Comparison of ENCODE assay signal across 24 cellular contexts in the genomic region with DNA sequence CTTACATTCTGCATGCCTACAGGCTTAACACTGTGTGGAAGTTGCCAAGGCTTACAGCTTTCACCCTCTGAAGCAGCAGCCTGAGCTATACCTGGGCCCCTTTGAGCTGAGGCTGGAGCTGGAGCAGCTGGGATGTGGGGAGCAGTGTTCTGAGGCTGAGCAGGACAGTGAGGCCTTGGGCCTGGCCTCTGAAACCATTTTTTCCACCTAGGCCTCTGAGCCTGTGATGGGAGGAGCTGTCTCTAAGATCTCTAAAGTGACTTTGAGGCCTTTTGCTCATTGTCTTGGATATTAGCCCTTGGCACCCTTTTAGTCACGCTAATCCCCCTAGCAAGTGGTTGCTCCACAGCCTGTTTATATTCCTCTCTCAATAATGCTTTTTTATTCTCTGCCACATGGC. TPM values are rescaled to one million over a fixed set of nuclear protein-coding genes. Genes with fewer than 3 reads are reported as not detected.
DNase-seq lines count a peak whose midpoint lies in the region; ATAC-seq, FAIRE-seq and TF ChIP-seq lines count a peak whose summit lies in the region.
"Had no signal": no experiment of that assay in that cellular context is flagged by ENCODE, and none has a peak within 500 bp of the region (broad histone marks: within the 10 kb centered on the region; RNA-seq: fewer than 3 reads in every experiment).

No MANE protein-coding gene starts in this region.

- TF ChIP-seq POLR2A in A549 (IDR thresholded peaks at IDR 0.05; ENCODE audit: low read length) = no peak

- no peaks in the 10 kb centered on the region for H3K36me3 Mint-ChIP-seq in dendritic cell treated with granulocyte-macrophage colony-stimulating factor and Interleukin-4, amounts not matched to agents 40 ng/mL and 50 ng/mL, for 4 days (ENCODE audit: low read depth)
- H3K36me3 Mint-ChIP-seq in CD4-positive, alpha-beta memory T cell = no peaks in the 10 kb centered on the region
- peaks cover 4% of the 10 kb centered on the region for H3K36me3 Mint-ChIP-seq in activated naive CD8-positive, alpha-beta T cell treated with anti-CD3 and anti-CD28 coated beads for 36 hours
- H3K36me3 Mint-ChIP-seq: CD8-positive, alpha-beta T cell had no signal

- TF ChIP-seq RAD21 in A549 (conservative IDR thresholded peaks at IDR 0.05 in 1 of 2, IDR thresholded peaks at IDR 0.05 in 1 of 2) = no peak

- H3K4me3 ChIP-seq in A549 = no peak overlapping the region
- H3K4me3 ChIP-seq in HL-60 (replicated peaks; ENCODE audit: insufficient read depth, low read length) = no peak overlapping the region
- H3K4me3 ChIP-seq in CD4-positive, alpha-beta memory T cell (ENCODE audit: low read length in 2 of 2) = no peak overlapping the region
- H3K4me3 ChIP-seq in aorta (ENCODE audit: low read length in 2 of 2) = no peak overlapping the region
- H3K4me3 ChIP-seq: BLaER1 treated with 17β-estradiol and CSF1 and Interleukin-3, amounts not matched to agents 10 nM and 100 nM; GM23248 had no signal

- no peaks in the 10 kb centered on the region for H3K27me3 Mint-ChIP-seq in dendritic cell treated with granulocyte-macrophage colony-stimulating factor and Interleukin-4, amounts not matched to agents 40 ng/mL and 50 ng/mL, for 4 days
- peaks cover 0 to 4% of the 10 kb centered on the region in 2 donors for H3K27me3 Mint-ChIP-seq in CD4-positive, alpha-beta memory T cell
- H3K27me3 Mint-ChIP-seq in activated naive CD8-positive, alpha-beta T cell treated with anti-CD3 and anti-CD28 coated beads for 36 hours = no peaks in the 10 kb centered on the region

- peaks cover 45% of the 10 kb centered on the region for H3K4me1 Mint-ChIP-seq in dendritic cell treated with granulocyte-macrophage colony-stimulating factor and Interleukin-4, amounts not matched to agents 40 ng/mL and 50 ng/mL, for 4 days (ENCODE audit: low read depth)
- H3K4me1 Mint-ChIP-seq in CD4-positive, alpha-beta memory T cell = no peaks in the 10 kb centered on the region
- peaks cover 10% of the 10 kb centered on the region for H3K4me1 Mint-ChIP-seq in activated naive CD8-positive, alpha-beta T cell treated with anti-CD3 and anti-CD28 coated beads for 36 hours

- no peak overlapping the region for H3K4me3 Mint-ChIP-seq in dendritic cell treated with granulocyte-macrophage colony-stimulating factor and Interleukin-4, amounts not matched to agents 40 ng/mL and 50 ng/mL, for 4 days
- no peak overlapping the region for H3K4me3 Mint-ChIP-seq in CD4-positive, alpha-beta memory T cell
- H3K4me3 Mint-ChIP-seq in activated naive CD8-positive, alpha-beta T cell treated with anti-CD3 and anti-CD28 coated beads for 36 hours = no peak overlapping the region
- H3K4me3 Mint-ChIP-seq: CD8-positive, alpha-beta T cell had no signal

- H3K27me3 ChIP-seq in HL-60 (ENCODE audit: insufficient read depth, poor library complexity, severe bottlenecking) = no peaks in the 10 kb centered on the region
- no peaks in the 10 kb centered on the region for H3K27me3 ChIP-seq in CD4-positive, alpha-beta memory T cell (ENCODE audit: insufficient read depth, low read length)
- no peaks in the 10 kb centered on the region for H3K27me3 ChIP-seq in aorta (ENCODE audit: control insufficient read depth in 1 of 2, insufficient read depth in 2 of 2, low read length in 1 of 2)
- H3K27me3 ChIP-seq: BE2C; BLaER1 treated with 17β-estradiol and CSF1 and Interleukin-3, amounts not matched to agents 10 nM and 100 nM had no signal

- intact Hi-C loops in dendritic cell treated with granulocyte-macrophage colony-stimulating factor and Interleukin-4, amounts not matched to agents 40 ng/mL and 50 ng/mL, for 4 days (cut with micrococcal nuclease) = no loop called here
- intact Hi-C loops in CD4-positive, alpha-beta memory T cell (cut with micrococcal nuclease) = no loop called here
- intact Hi-C loops in aorta (cut with DNase I) = no loop called here

- H3K27ac Mint-ChIP-seq in dendritic cell treated with granulocyte-macrophage colony-stimulating factor and Interleukin-4, amounts not matched to agents 40 ng/mL and 50 ng/mL, for 4 days = peak overlapping the region; percentile 47
- H3K27ac Mint-ChIP-seq in CD4-positive, alpha-beta memory T cell = no peak overlapping the region
- no peak overlapping the region for H3K27ac Mint-ChIP-seq in activated naive CD8-positive, alpha-beta T cell treated with anti-CD3 and anti-CD28 coated beads for 36 hours
- H3K27ac Mint-ChIP-seq: CD8-positive, alpha-beta T cell had no signal

- H3K27ac ChIP-seq in A549 (peak overlapping the region in 1 of 2 experiments; percentile 21; a peak in 1 of 6 replicates), HL-60 (replicated peaks) (peak overlapping the region; percentile 51), RWPE1 (peak overlapping the region; percentile 35; the same call in 1 of the 2 replicates), aorta (ENCODE audit: low read depth in 1 of 2, low read length in 2 of 2) (no peak overlapping the region)
- no peak overlapping the region for H3K27ac ChIP-seq in CD4-positive, alpha-beta memory T cell (ENCODE audit: low read depth, low read length)
- H3K27ac ChIP-seq: 22Rv1, GM23248 had no signal

- ATAC-seq in A549 (no peak), aorta (ENCODE audit: low FRiP score) (no peak), GM18519 (IDR thresholded peaks at IDR 0.05; ENCODE audit: low FRiP score, unreplicated experiment) (no peak)
- ATAC-seq: CD8-positive, alpha-beta T cell had no signal

- TF ChIP-seq CTCF in A549 (IDR thresholded peaks at IDR 0.05) (no peak), HL-60 (IDR thresholded peaks at IDR 0.05; ENCODE audit: insufficient read depth, low read length) (no peak), RWPE1 (conservative IDR thresholded peaks at IDR 0.05; ENCODE audit: low read depth) (no peak)

- TF ChIP-seq EP300 in A549 (IDR thresholded peaks at IDR 0.05) = no peak

- CTCF ChIA-PET in A549 (lab: Yijun Ruan, JAX) = interaction anchor here (1.0 to 1.9 kb wide), 5 partner anchors 8 to 125 kb away, joined by 3 to 6 read pairs (median 4); no protein-coding TSS in a partner anchor
- CTCF ChIA-PET in RWPE1 (lab: Yijun Ruan, JAX) = interaction anchor here (0.6 kb wide), 1 partner anchor 39 kb away, joined by 3 read pairs; no protein-coding TSS in a partner anchor
- CTCF ChIA-PET in CD4-positive, alpha-beta memory T cell (lab: Charles Lee; ENCODE audit: partially characterized antibody) = interaction anchor here (1.0 kb wide), 1 partner anchor 11 kb away, joined by 4 read pairs; no protein-coding TSS in a partner anchor

- H3K4me2 ChIP-seq in A549 = no peak overlapping the region

- no peak for FAIRE-seq in A549 (lab: Jason Lieb, UNC)
- FAIRE-seq: A204.1, G401.6, GM12892, GM19239, H1 had no signal

- POLR2A ChIA-PET in A549 (lab: Yijun Ruan, JAX) = no interaction called here
- POLR2A ChIA-PET in RWPE1 (lab: Yijun Ruan, JAX; ENCODE audit: low non-redundant PET) = no interaction called here
- POLR2A ChIA-PET in CD4-positive, alpha-beta memory T cell (lab: Charles Lee; ENCODE audit: partially characterized antibody) = no interaction called here

- H3K36me3 ChIP-seq in CD4-positive, alpha-beta memory T cell (ENCODE audit: insufficient read depth, low read length) = no peaks in the 10 kb centered on the region
- no peaks in the 10 kb centered on the region for H3K36me3 ChIP-seq in aorta (ENCODE audit: control insufficient read depth in 1 of 2, insufficient read depth in 2 of 2, low read length in 1 of 2)
- H3K36me3 ChIP-seq: BE2C had no signal

- no peaks in the 10 kb centered on the region for H3K4me1 ChIP-seq in A549
- no peaks in the 10 kb centered on the region for H3K4me1 ChIP-seq in CD4-positive, alpha-beta memory T cell (ENCODE audit: insufficient read depth, low read length)
- H3K4me1 ChIP-seq in aorta (ENCODE audit: control insufficient read depth in 1 of 2, insufficient read depth in 2 of 2, low read length in 2 of 2) = peaks cover 0 to 2% of the 10 kb centered on the region in 2 donors
- H3K4me1 ChIP-seq: BE2C had no signal

- peaks cover 19% of the 10 kb centered on the region for H3K9me3 ChIP-seq in A549
- H3K9me3 ChIP-seq in CD4-positive, alpha-beta memory T cell (ENCODE audit: control insufficient read depth in 1 of 2, low read length in 2 of 2) = no peaks in the 10 kb centered on the region
- H3K9me3 ChIP-seq in aorta (ENCODE audit: control insufficient read depth, low read length) = peaks cover 5% of the 10 kb centered on the region
- H3K9me3 ChIP-seq: BE2C had no signal

- DNase-seq in A549 (ENCODE audit: low read depth in 1 of 2, low spot score in 1 of 2) = no peak
- DNase-seq in HL-60 (ENCODE audit: low read depth in 1 of 2, low spot score in 1 of 2) = no peak
- DNase-seq in RWPE1 (ENCODE audit: low spot score) = no peak
- DNase-seq in CD4-positive, alpha-beta memory T cell = no peak
- DNase-seq in activated naive CD8-positive, alpha-beta T cell treated with anti-CD3 and anti-CD28 coated beads for 36 hours = no peak
- no peak for DNase-seq in aorta
- DNase-seq: ACHN, BE2C, Caco-2, DMS153, DND-41, GM23248, H7, HCEC 1CT had no signal

- H3K9me3 Mint-ChIP-seq in dendritic cell treated with granulocyte-macrophage colony-stimulating factor and Interleukin-4, amounts not matched to agents 40 ng/mL and 50 ng/mL, for 4 days = peaks cover 25% of the 10 kb centered on the region
- H3K9me3 Mint-ChIP-seq in CD4-positive, alpha-beta memory T cell = peaks cover 2 to 16% (median 5%) of the 10 kb centered on the region in 8 donors
- H3K9me3 Mint-ChIP-seq in activated naive CD8-positive, alpha-beta T cell treated with anti-CD3 and anti-CD28 coated beads for 36 hours = peaks cover 11% of the 10 kb centered on the region

- WGBS in A549 (ENCODE audit: missing lambda C conversion rate) = 74% methylated on average over 1 of the region's 1 CpG
- 41 to 51% methylated on average over 1 of the region's 1 CpG for WGBS in aorta, 2 donors

TF ChIP-seq in A549, 52 proteins besides CTCF, POLR2A, EP300 and RAD21:
- TF ChIP-seq ZFP36 (IDR thresholded peaks at IDR 0.05; ENCODE audit: borderline replicate concordance, partially characterized antibody) = peak; percentile 77
- TF ChIP-seq, protein P1, sequence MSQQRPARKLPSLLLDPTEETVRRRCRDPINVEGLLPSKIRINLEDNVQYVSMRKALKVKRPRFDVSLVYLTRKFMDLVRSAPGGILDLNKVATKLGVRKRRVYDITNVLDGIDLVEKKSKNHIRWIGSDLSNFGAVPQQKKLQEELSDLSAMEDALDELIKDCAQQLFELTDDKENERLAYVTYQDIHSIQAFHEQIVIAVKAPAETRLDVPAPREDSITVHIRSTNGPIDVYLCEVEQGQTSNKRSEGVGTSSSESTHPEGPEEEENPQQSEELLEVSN (IDR thresholded peaks at IDR 0.05; ENCODE audit: borderline replicate concordance, low read depth) = no peak

RNA-seq across cellular contexts. Expression of a gene that starts 59.9 kb away (rescaled TPM):
- polyA plus RNA-seq in A549 (2011; rRNA removed) = 132 and 142 TPM in 2 replicates
- 23.1 and 23.9 TPM in 2 replicates for polyA plus RNA-seq in A549 (2012; cell fraction: cytosol; rRNA removed)
- polyA plus RNA-seq in A549 (2012; cell fraction: nucleus; rRNA removed) = 26.1 and 34.9 TPM in 2 replicates
- 60.6 to 65.9 TPM (median 61.8 TPM) in 3 replicates for polyA plus RNA-seq in A549 (2017; fragmentation: RNase III; extraction: RNeasy Plus Mini Kit Qiagen cat#74134 plus additional on column Dnase treatment)
- polyA minus RNA-seq in A549 (2011; rRNA and poly(A)+ RNA removed) = 263 and 357 TPM in 2 replicates
- total RNA-seq in CD4-positive, alpha-beta memory T cell = 100 to 1,000 TPM; 126 to 129 TPM
- polyA plus RNA-seq in CD4-positive, alpha-beta memory T cell = 10 to 100 TPM; 16.7 to 17.6 TPM
- 10 to 100 TPM; 34.6 to 36.2 TPM for total RNA-seq in activated naive CD8-positive, alpha-beta T cell treated with anti-CD3 and anti-CD28 coated beads for 36 hours
- total RNA-seq in aorta = 10 to 100 TPM; 48.4 to 63.8 TPM
- 10 to 100 TPM; 16.5 to 58.8 TPM for polyA plus RNA-seq in aorta

Comparison
In these comparisons a context has a peak if more than half of its experiments do, and no peak if none do; other contexts are left out.
1. H3K27ac ChIP-seq: peak in HL-60 (single experiment) and RWPE1 (single experiment); none in CD4-positive, alpha-beta memory T cell (single experiment) and aorta (0 of 2).